In genomic region chr10:61975107-61975932, GRCh38 we compare ENCODE assay signal across 1 cellular context.
TF ChIP-seq lines count a peak whose summit lies in the region.

No MANE protein-coding gene starts in this region.

TF ChIP-seq in GM12878, 131 proteins besides CTCF, POLR2A, EP300 and RAD21 (continued from another document):
- TF ChIP-seq TCF7 (IDR thresholded peaks at IDR 0.05; ENCODE audit: borderline replicate concordance) (no peak), NFIC (IDR thresholded peaks at IDR 0.05; ENCODE audit: low read depth, low read length) (0 out of 2 replicates have a peak, but pooled peaks have one; percentile 24), SKIL (IDR thresholded peaks at IDR 0.05; ENCODE audit: low read depth, poor library complexity, severe bottlenecking) (peak; percentile 33), RCOR1 (conservative IDR thresholded peaks at IDR 0.05; ENCODE audit: low read depth, low read length) (no peak), RUNX3 (IDR thresholded peaks at IDR 0.05; ENCODE audit: low read length) (no peak), NFYA (IDR thresholded peaks at IDR 0.05; ENCODE audit: borderline replicate concordance, low read depth, low read length) (no peak), CREB1 (IDR thresholded peaks at IDR 0.05; ENCODE audit: low read depth) (no peak), CBFB (IDR thresholded peaks at IDR 0.05; ENCODE audit: low read depth) (no peak), RELA (IDR thresholded peaks at IDR 0.05; ENCODE audit: borderline replicate concordance, partially characterized antibody) (no peak), REST (IDR thresholded peaks at IDR 0.05; ENCODE audit: low read depth, low read length) (no peak), ZNF622 (IDR thresholded peaks at IDR 0.05) (no peak), PRDM15 (CRISPR knock-in tag; IDR thresholded peaks at IDR 0.05) (no peak), JUND (IDR thresholded peaks at IDR 0.05; ENCODE audit: low read depth, low read length) (no peak), MTA3 (IDR thresholded peaks at IDR 0.05; ENCODE audit: borderline replicate concordance, low read length) (no peak), NR2C1 (IDR thresholded peaks at IDR 0.05) (no peak), ATF2 (IDR thresholded peaks at IDR 0.05; ENCODE audit: low read length) (peak; percentile 27; the same call in 1 of the 2 replicates), ZNF24 (IDR thresholded peaks at IDR 0.05) (no peak), MYB (IDR thresholded peaks at IDR 0.05; ENCODE audit: borderline replicate concordance, low read depth, low read length) (no peak), HDAC2 (IDR thresholded peaks at IDR 0.05) (no peak), KDM1A (IDR thresholded peaks at IDR 0.05; ENCODE audit: borderline replicate concordance) (no peak), CREM (IDR thresholded peaks at IDR 0.05; ENCODE audit: low read depth) (peak; percentile 12; the same call in 1 of the 2 replicates), MEF2B (IDR thresholded peaks at IDR 0.05; ENCODE audit: partially characterized antibody, poor library complexity, severe bottlenecking) (peak; percentile 11), IRF4 (IDR thresholded peaks at IDR 0.05; ENCODE audit: low read depth, low read length) (peak; percentile 54; the same call in 1 of the 2 replicates), BRCA1 (IDR thresholded peaks at IDR 0.05; ENCODE audit: low read depth, low read length) (no peak), YY1 (IDR thresholded peaks at IDR 0.05; ENCODE audit: low read depth, low read length) (no peak), ZNF207 (IDR thresholded peaks at IDR 0.05; ENCODE audit: borderline replicate concordance) (no peak), TARDBP (IDR thresholded peaks at IDR 0.05; ENCODE audit: borderline replicate concordance) (no peak), BHLHE40 (IDR thresholded peaks at IDR 0.05; ENCODE audit: borderline replicate concordance in 1 of 2, low read depth in 2 of 2, low read length in 1 of 2) (no peak), ZBTB33 (IDR thresholded peaks at IDR 0.05) (no peak), SRF (IDR thresholded peaks at IDR 0.05; ENCODE audit: low read depth in 2 of 2, low read length in 2 of 2) (no peak), SREBF2 (IDR thresholded peaks at IDR 0.05; ENCODE audit: low read length) (no peak), MYC (IDR thresholded peaks at IDR 0.05; ENCODE audit: insufficient read depth, insufficient read length, insufficient replicate concordance, low read length, severe bottlenecking) (no peak)
